10 cellular contexts compared by ENCODE assay signal in the genomic region with DNA sequence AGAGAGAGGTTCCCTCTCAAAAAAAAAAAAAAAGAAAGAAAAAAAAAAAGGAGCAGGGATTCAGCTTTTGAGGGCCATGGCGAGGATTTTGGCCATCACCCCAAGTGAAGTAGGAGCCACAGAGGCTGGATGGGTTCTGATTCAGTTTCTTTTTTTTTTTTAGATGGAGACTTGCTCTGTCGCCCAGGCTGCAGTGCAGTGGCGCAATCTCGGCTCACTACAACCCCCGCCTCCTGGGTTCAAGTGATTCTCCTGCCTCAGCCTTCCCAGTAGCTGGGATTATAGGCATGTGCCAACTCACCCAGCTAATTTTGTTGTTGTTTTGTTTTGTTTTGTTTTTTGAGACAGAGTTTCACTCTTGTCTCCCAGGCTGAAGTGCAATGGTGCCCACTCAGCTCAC. TPM values are rescaled to one million over a fixed set of nuclear protein-coding genes. Genes with fewer than 3 reads are reported as not detected.
"Had no signal": no experiment of that assay in that cellular context is flagged by ENCODE, and none has a peak within 500 bp of the region (broad histone marks: within the 10 kb centered on the region; RNA-seq: fewer than 3 reads in every experiment).

No MANE protein-coding gene starts in this region.

RNA-seq across cellular contexts. Expression of gene CEACAM16, which starts 22.4 kb away (rescaled TPM):
- total RNA-seq: activated CD4-positive, alpha-beta memory T cell treated with anti-CD3 and anti-CD28 coated beads, Interleukin-2, amount 10 ng/mL, durations not matched to agents 7 days and 5 days; activated CD4-positive, alpha-beta T cell treated with anti-CD3 and anti-CD28 coated beads for 36 hours; activated CD8-positive, alpha-beta memory T cell treated with anti-CD3 and anti-CD28 coated beads for 36 hours; activated naive CD4-positive, alpha-beta T cell treated with anti-CD3 and anti-CD28 coated beads for 36 hours; activated T-helper 17 cell treated with anti-CD3 and anti-CD28 coated beads, Interleukin-2, amount 50 U/mL, for 72 hours; cardiac septum; MCF 10A; PC-3; SK-MEL-5; T-helper 2 cell treated with Interferon-gamma antibody and Interleukin-4, amounts not matched to agents 100 ng/mL and 5 ng/mL, for 36 hours had no signal

RNA-seq across cellular contexts. Expression of gene CBLC, which starts 56.3 kb away (rescaled TPM):
- total RNA-seq: activated CD4-positive, alpha-beta memory T cell treated with anti-CD3 and anti-CD28 coated beads, Interleukin-2, amount 10 ng/mL, durations not matched to agents 7 days and 5 days; activated CD4-positive, alpha-beta T cell treated with anti-CD3 and anti-CD28 coated beads for 36 hours; activated CD8-positive, alpha-beta memory T cell treated with anti-CD3 and anti-CD28 coated beads for 36 hours; activated naive CD4-positive, alpha-beta T cell treated with anti-CD3 and anti-CD28 coated beads for 36 hours; activated T-helper 17 cell treated with anti-CD3 and anti-CD28 coated beads, Interleukin-2, amount 50 U/mL, for 72 hours; cardiac septum; SK-MEL-5; T-helper 2 cell treated with Interferon-gamma antibody and Interleukin-4, amounts not matched to agents 100 ng/mL and 5 ng/mL, for 36 hours had no signal
